1 cellular context compared by ENCODE assay signal in the genomic region with DNA sequence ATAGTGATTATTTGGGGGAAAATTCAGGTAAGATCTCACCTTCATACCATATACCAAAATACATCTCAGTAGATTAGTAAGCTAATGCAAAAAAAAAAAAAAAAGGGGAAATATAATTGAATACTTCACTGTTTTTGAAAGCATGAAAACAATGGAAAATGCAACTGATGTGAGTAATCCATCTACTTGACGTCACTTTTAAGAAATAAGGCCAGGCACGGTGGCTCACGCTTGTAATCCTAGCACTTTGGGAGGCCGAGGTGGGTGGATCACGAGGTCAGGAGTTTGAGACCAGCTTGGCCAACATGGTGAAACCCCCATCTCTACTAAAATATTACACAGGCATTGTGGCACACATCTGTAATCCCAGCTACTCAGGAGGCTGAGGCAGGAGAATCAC. TPM values are rescaled to one million over a fixed set of nuclear protein-coding genes. Genes with fewer than 3 reads are reported as not detected.
"Had no signal": no experiment of that assay in that cellular context is flagged by ENCODE, and none has a peak within 500 bp of the region (broad histone marks: within the 10 kb centered on the region; RNA-seq: fewer than 3 reads in every experiment).

No MANE protein-coding gene starts in this region.

RNA-seq across cellular contexts. Expression of gene LHX4, which starts 27.5 kb away (rescaled TPM):
- total RNA-seq: GM23248 had no signal
